12 cellular contexts compared by ENCODE assay signal in the genomic region with DNA sequence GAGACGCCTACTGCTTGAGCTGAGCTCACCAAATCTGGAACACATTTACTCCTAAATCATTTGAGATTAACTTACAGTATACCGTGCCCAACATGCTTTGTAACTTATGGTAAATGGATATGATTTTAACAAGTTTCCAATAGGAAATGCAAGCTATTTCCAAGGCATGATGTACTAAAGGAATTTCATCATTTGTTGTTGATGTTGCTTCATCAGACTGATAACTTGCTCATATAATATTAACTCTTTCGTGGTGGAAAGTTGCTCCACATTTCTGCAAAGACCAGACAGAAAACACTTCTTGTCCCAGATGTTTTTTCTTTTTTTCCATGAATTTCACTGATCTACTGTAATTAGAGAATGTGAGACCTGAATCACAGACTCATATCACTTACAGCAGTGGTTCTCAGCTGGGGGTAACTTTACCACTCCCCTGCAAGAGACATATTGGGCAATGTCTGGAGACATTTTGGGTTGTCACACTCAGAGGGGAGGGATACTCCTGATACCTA.
DNase-seq lines count a peak whose midpoint lies in the region; ATAC-seq, FAIRE-seq and TF ChIP-seq lines count a peak whose summit lies in the region.
"Had no signal": no experiment of that assay in that cellular context is flagged by ENCODE, and none has a peak within 500 bp of the region (broad histone marks: within the 10 kb centered on the region; RNA-seq: fewer than 3 reads in every experiment).

No MANE protein-coding gene starts in this region.

- intact Hi-C loops in Right ventricle myocardium inferior (cut with DNase I): no loop called here
- intact Hi-C loops in vagina (cut with DNase I): no loop called here
- intact Hi-C loops in kidney (cut with DNase I): no loop called here

- H3K9me2 ChIP-seq in hepatocyte (replicated peaks; ENCODE audit: insufficient read depth): no peaks in the 10 kb centered on the region

- H3K27ac ChIP-seq in right atrium auricular region: peak overlapping the region in 1 of 2 donors; percentile 12
- H3K27ac ChIP-seq in hepatocyte: peak overlapping the region; percentile 8
- H3K27ac ChIP-seq in vagina: peak overlapping the region; percentile 29
- H3K27ac ChIP-seq in kidney (ENCODE audit: low read depth in 2 of 2, low read length in 2 of 2): no peak overlapping the region
- H3K27ac ChIP-seq: BLaER1 treated with 17β-estradiol and CSF1 and Interleukin-3, amounts not matched to agents 10 nM and 100 nM; neutrophil had no signal

- H3K4me2 ChIP-seq in hepatocyte: no peak overlapping the region

- peaks cover 31% of the 10 kb centered on the region for H3K36me3 Mint-ChIP-seq in activated naive CD8-positive, alpha-beta T cell treated with anti-CD3 and anti-CD28 coated beads, Interleukin-2, amount 10 ng/mL, durations not matched to agents 7 days and 5 days

- peaks cover 18% of the 10 kb centered on the region for H3K36me3 ChIP-seq in right atrium auricular region
- H3K36me3 ChIP-seq in hepatocyte (replicated peaks; ENCODE audit: insufficient read depth, low read depth): no peaks in the 10 kb centered on the region
- peaks cover 0 to 10% of the 10 kb centered on the region in 2 donors for H3K36me3 ChIP-seq in vagina
- no peaks in the 10 kb centered on the region for H3K36me3 ChIP-seq in kidney (ENCODE audit: control insufficient read depth in 1 of 2, insufficient read depth in 2 of 2, low read length in 2 of 2)
- H3K36me3 ChIP-seq: neutrophil had no signal

- H3K79me2 ChIP-seq in hepatocyte: no peaks in the 10 kb centered on the region

- H3K4me1 Mint-ChIP-seq in activated naive CD8-positive, alpha-beta T cell treated with anti-CD3 and anti-CD28 coated beads, Interleukin-2, amount 10 ng/mL, durations not matched to agents 7 days and 5 days: peaks cover 37% of the 10 kb centered on the region

- H3K4me1 ChIP-seq in right atrium auricular region (peaks cover 0 to 49% of the 10 kb centered on the region in 2 donors), hepatocyte (ENCODE audit: insufficient read depth) (peaks cover 5% of the 10 kb centered on the region), vagina (peaks cover 58% of the 10 kb centered on the region), kidney (ENCODE audit: control insufficient read depth in 1 of 2, insufficient read depth in 1 of 2, low read depth in 1 of 2, low read length in 2 of 2) (peaks cover 0 to 6% of the 10 kb centered on the region in 2 donors)

- no peak overlapping the region for H3K4me3 ChIP-seq in right atrium auricular region
- H3K4me3 ChIP-seq in hepatocyte: no peak overlapping the region
- no peak overlapping the region for H3K4me3 ChIP-seq in vagina
- no peak overlapping the region for H3K4me3 ChIP-seq in kidney (ENCODE audit: low read length in 2 of 2)
- H3K4me3 ChIP-seq: BLaER1 treated with 17β-estradiol and CSF1 and Interleukin-3, amounts not matched to agents 10 nM and 100 nM had no signal

- POLR2A ChIA-PET in activated naive CD8-positive, alpha-beta T cell treated with anti-CD3 and anti-CD28 coated beads, Interleukin-2, amount 10 ng/mL, durations not matched to agents 7 days and 5 days (lab: Charles Lee): interaction anchor here (1.0 to 1.1 kb wide), 2 partner anchors 24 to 271 kb away, joined by 3 read pairs; no protein-coding TSS in a partner anchor

- peak; percentile 50 for ATAC-seq in Right ventricle myocardium inferior
- no peak for ATAC-seq in activated naive CD8-positive, alpha-beta T cell treated with anti-CD3 and anti-CD28 coated beads, Interleukin-2, amount 10 ng/mL, durations not matched to agents 7 days and 5 days (ENCODE audit: low read depth)
- ATAC-seq in GM21367 (IDR thresholded peaks at IDR 0.05; ENCODE audit: unreplicated experiment): no peak
- ATAC-seq in HG02759 (IDR thresholded peaks at IDR 0.05; ENCODE audit: unreplicated experiment): no peak

- peak overlapping the region; percentile 46 for H3K27ac Mint-ChIP-seq in activated naive CD8-positive, alpha-beta T cell treated with anti-CD3 and anti-CD28 coated beads, Interleukin-2, amount 10 ng/mL, durations not matched to agents 7 days and 5 days

- no peak for FAIRE-seq in kidney (lab: Jason Lieb, UNC)
- FAIRE-seq: colon had no signal

- H3K27me3 ChIP-seq in right atrium auricular region (no peaks in the 10 kb centered on the region), hepatocyte (no peaks in the 10 kb centered on the region), vagina (no peaks in the 10 kb centered on the region)
- H3K27me3 ChIP-seq: BLaER1 treated with 17β-estradiol and CSF1 and Interleukin-3, amounts not matched to agents 10 nM and 100 nM; neutrophil had no signal

- no peak overlapping the region for H3K9ac ChIP-seq in kidney (ENCODE audit: low read length in 2 of 2)
- H3K9ac ChIP-seq: BLaER1 treated with 17β-estradiol and CSF1 and Interleukin-3, amounts not matched to agents 10 nM and 100 nM had no signal

- H2AFZ ChIP-seq in hepatocyte: no peak overlapping the region

- WGBS in hepatocyte (ENCODE audit: low lambda C conversion rate, missing lambda C conversion rate): 49% methylated on average over 3 of the region's 3 CpGs

- H4K20me1 ChIP-seq in hepatocyte (ENCODE audit: insufficient read depth, poor library complexity, severe bottlenecking): no peaks in the 10 kb centered on the region

- TF ChIP-seq CTCF in right atrium auricular region (IDR thresholded peaks at IDR 0.05) (no peak), hepatocyte (IDR thresholded peaks at IDR 0.05; ENCODE audit: poor library complexity) (no peak), vagina (IDR thresholded peaks at IDR 0.05) (no peak), kidney (IDR thresholded peaks at IDR 0.05; ENCODE audit: borderline replicate concordance, extremely low read depth, insufficient read depth) (no peak)

- H3K9me3 ChIP-seq in right atrium auricular region (no peaks in the 10 kb centered on the region), hepatocyte (ENCODE audit: low read depth) (no peaks in the 10 kb centered on the region), vagina (no peaks in the 10 kb centered on the region), kidney (ENCODE audit: control insufficient read depth in 1 of 2, low read length in 2 of 2) (no peaks in the 10 kb centered on the region)
- H3K9me3 ChIP-seq: neutrophil had no signal

- no peak for TF ChIP-seq POLR2A in vagina (IDR thresholded peaks at IDR 0.05)

- H3K9me3 Mint-ChIP-seq in activated naive CD8-positive, alpha-beta T cell treated with anti-CD3 and anti-CD28 coated beads, Interleukin-2, amount 10 ng/mL, durations not matched to agents 7 days and 5 days: no peaks in the 10 kb centered on the region

- no peaks in the 10 kb centered on the region for H3K27me3 Mint-ChIP-seq in activated naive CD8-positive, alpha-beta T cell treated with anti-CD3 and anti-CD28 coated beads, Interleukin-2, amount 10 ng/mL, durations not matched to agents 7 days and 5 days

- DNase-seq in Right ventricle myocardium inferior (ENCODE audit: missing footprints): no peak
- no peak for DNase-seq in right atrium auricular region (ENCODE audit: low spot score)
- DNase-seq in activated naive CD8-positive, alpha-beta T cell treated with anti-CD3 and anti-CD28 coated beads, Interleukin-2, amount 10 ng/mL, durations not matched to agents 7 days and 5 days: no peak
- no peak for DNase-seq in hepatocyte (ENCODE audit: low spot score)
- no peak for DNase-seq in vagina (ENCODE audit: extremely low spot score in 2 of 2)
- no peak for DNase-seq in kidney
- DNase-seq: NCI-H1436 had no signal

- H3K4me3 Mint-ChIP-seq in activated naive CD8-positive, alpha-beta T cell treated with anti-CD3 and anti-CD28 coated beads, Interleukin-2, amount 10 ng/mL, durations not matched to agents 7 days and 5 days: no peak overlapping the region

Comparison
In these comparisons a context has a peak if more than half of its experiments do, and no peak if none do; other contexts are left out.
1. H3K27ac ChIP-seq: peak in hepatocyte (single experiment) and vagina (single experiment); none in kidney (0 of 2).